Comparison of ENCODE assay signal across 20 cellular contexts in genomic region chr16:78405833-78406232, GRCh38.
DNase-seq lines count a peak whose midpoint lies in the region; ATAC-seq and TF ChIP-seq lines count a peak whose summit lies in the region.
"Had no signal": no experiment of that assay in that cellular context is flagged by ENCODE, and none has a peak within 500 bp of the region (broad histone marks: within the 10 kb centered on the region; RNA-seq: fewer than 3 reads in every experiment).

No MANE protein-coding gene starts in this region.

- H3K4me2 ChIP-seq in mesenchymal stem cell (ENCODE audit: low read length, poor library complexity, severe bottlenecking) (no peak overlapping the region), hepatocyte (no peak overlapping the region), SK-N-SH (no peak overlapping the region)
- H3K4me2 ChIP-seq: BLaER1 had no signal

- H3K9ac ChIP-seq in mesenchymal stem cell (ENCODE audit: low read length), result no peak overlapping the region
- no peak overlapping the region for H3K9ac ChIP-seq in SK-N-SH
- H3K9ac ChIP-seq: BLaER1 had no signal

- H3K36me3 Mint-ChIP-seq in osteocyte (ENCODE audit: unreplicated experiment), result no peaks in the 10 kb centered on the region

- POLR2A ChIA-PET in SK-N-SH (lab: Yijun Ruan, JAX), result no interaction called here

- H2AK5ac ChIP-seq in mesenchymal stem cell (ENCODE audit: low read length, severe bottlenecking), result no peak overlapping the region

- H2BK120ac ChIP-seq in mesenchymal stem cell (ENCODE audit: low read depth, low read length), result no peak overlapping the region

- H3K9me3 ChIP-seq in mesenchymal stem cell (ENCODE audit: control insufficient read depth, low read length) (peaks cover 8% of the 10 kb centered on the region), hepatocyte (ENCODE audit: low read depth) (no peaks in the 10 kb centered on the region), SK-N-SH (no peaks in the 10 kb centered on the region), left lung (peaks cover 0 to 12% of the 10 kb centered on the region in 2 donors)
- H3K9me3 ChIP-seq: HAP-1 had no signal

- no peaks in the 10 kb centered on the region for H3K79me1 ChIP-seq in mesenchymal stem cell (replicated peaks; ENCODE audit: low read length, poor library complexity, severe bottlenecking)

- H3K4me1 Mint-ChIP-seq in osteocyte (ENCODE audit: unreplicated experiment), result peaks cover 36% of the 10 kb centered on the region
- H3K4me1 Mint-ChIP-seq: B cell; CD4-positive, CD25-positive, alpha-beta regulatory T cell had no signal

- TF ChIP-seq CTCF in osteocyte (IDR thresholded peaks at IDR 0.05) (no peak), hepatocyte (IDR thresholded peaks at IDR 0.05; ENCODE audit: poor library complexity) (no peak), SK-N-SH (IDR thresholded peaks at IDR 0.05) (no peak), left lung (IDR thresholded peaks at IDR 0.05) (no peak)

- H3K9me2 ChIP-seq in hepatocyte (replicated peaks; ENCODE audit: insufficient read depth), result no peaks in the 10 kb centered on the region
- H3K9me2 ChIP-seq in SK-N-SH, result no peaks in the 10 kb centered on the region

- no peak overlapping the region for H3K23ac ChIP-seq in mesenchymal stem cell (ENCODE audit: low read length in 2 of 2)

- TF ChIP-seq EP300 in SK-N-SH (IDR thresholded peaks at IDR 0.05; ENCODE audit: borderline replicate concordance in 1 of 2, low read depth in 1 of 2, low read length in 1 of 2), result no peak

- H3K4me3 Mint-ChIP-seq in osteocyte (ENCODE audit: unreplicated experiment), result no peak overlapping the region
- H3K4me3 Mint-ChIP-seq: B cell; CD8-positive, alpha-beta T cell; HFFc6 had no signal

- no peak overlapping the region for H4K8ac ChIP-seq in mesenchymal stem cell (ENCODE audit: low read length)

- no peaks in the 10 kb centered on the region for H4K20me1 ChIP-seq in hepatocyte (ENCODE audit: insufficient read depth, poor library complexity, severe bottlenecking)
- no peaks in the 10 kb centered on the region for H4K20me1 ChIP-seq in SK-N-SH (ENCODE audit: insufficient read depth)
- H4K20me1 ChIP-seq: BLaER1 had no signal

- H2BK12ac ChIP-seq in mesenchymal stem cell (ENCODE audit: low read length in 2 of 2), result no peak overlapping the region

- H3K18ac ChIP-seq in mesenchymal stem cell (ENCODE audit: low read depth in 1 of 2, low read length in 2 of 2), result no peak overlapping the region

- no peaks in the 10 kb centered on the region for H3K27me3 ChIP-seq in mesenchymal stem cell (ENCODE audit: control insufficient read depth in 1 of 2, insufficient read depth in 1 of 2, low read length in 2 of 2)
- H3K27me3 ChIP-seq in hepatocyte, result no peaks in the 10 kb centered on the region
- no peaks in the 10 kb centered on the region for H3K27me3 ChIP-seq in SK-N-SH (ENCODE audit: insufficient read depth)
- no peaks in the 10 kb centered on the region for H3K27me3 ChIP-seq in left lung
- H3K27me3 ChIP-seq: BLaER1 had no signal

- WGBS in mesenchymal stem cell, result 68% methylated on average over 5 of the region's 7 CpGs
- 83% methylated on average over 7 of the region's 7 CpGs for WGBS in hepatocyte (ENCODE audit: low lambda C conversion rate, missing lambda C conversion rate)
- 81% methylated on average over 7 of the region's 7 CpGs for WGBS in SK-N-SH (ENCODE audit: low lambda C conversion rate)

- peak overlapping the region; percentile 12 for H3K27ac ChIP-seq in mesenchymal stem cell (ENCODE audit: low read length, poor library complexity, severe bottlenecking)
- no peak overlapping the region for H3K27ac ChIP-seq in hepatocyte
- no peak overlapping the region for H3K27ac ChIP-seq in SK-N-SH (ENCODE audit: low read depth in 2 of 2, low read length in 1 of 2)
- H3K27ac ChIP-seq in left lung, result no peak overlapping the region
- H3K27ac ChIP-seq: 22Rv1, BLaER1, C4-2B had no signal

- no peak for ATAC-seq in left lung
- ATAC-seq: CD8-positive, alpha-beta T cell had no signal

- H3K4me1 ChIP-seq in mesenchymal stem cell (ENCODE audit: control insufficient read depth, insufficient read depth, low read depth, low read length) (peaks cover 4% of the 10 kb centered on the region), hepatocyte (ENCODE audit: insufficient read depth) (no peaks in the 10 kb centered on the region), SK-N-SH (ENCODE audit: control insufficient read depth in 1 of 2, insufficient read depth in 2 of 2, low read depth in 1 of 2, low read length in 1 of 2) (peaks cover 0 to 2% of the 10 kb centered on the region in 2 experiments; a peak in 2 of 4 replicates), left lung (no peaks in the 10 kb centered on the region)
- H3K4me1 ChIP-seq: BLaER1, Caco-2, HAP-1 had no signal

- H3K79me2 ChIP-seq in hepatocyte (no peaks in the 10 kb centered on the region), SK-N-SH (ENCODE audit: insufficient read depth) (no peaks in the 10 kb centered on the region)

- no peaks in the 10 kb centered on the region for H3K27me3 Mint-ChIP-seq in osteocyte (ENCODE audit: unreplicated experiment)
- H3K27me3 Mint-ChIP-seq: B cell; CD4-positive, CD25-positive, alpha-beta regulatory T cell had no signal

- no peak overlapping the region for H4K91ac ChIP-seq in mesenchymal stem cell (ENCODE audit: low read length)

- no peak overlapping the region for H3K14ac ChIP-seq in mesenchymal stem cell (ENCODE audit: low read length in 2 of 2)

- no peaks in the 10 kb centered on the region for H3F3A ChIP-seq in SK-N-SH (replicated peaks; ENCODE audit: insufficient read depth)

- intact Hi-C loops in left lung (cut with DNase I), result no loop called here

- DNase-seq in DMS53 (lab: John Stamatoyannopoulos, UW) (peak; percentile 8), DMS53 treated with DMSO at 0.1 percent for 48 hours (lab: John Stamatoyannopoulos, UW; ENCODE audit: unreplicated experiment) (no peak), mesenchymal stem cell (no peak), osteocyte (ENCODE audit: extremely low spot score, unreplicated experiment) (no peak), hepatocyte (ENCODE audit: low spot score) (no peak), SK-N-SH (no peak), cerebellum (ENCODE audit: low spot score) (no peak), left lung (no peak)
- DNase-seq: Caco-2; CD4-positive, CD25-positive, alpha-beta regulatory T cell; CD8-positive, alpha-beta T cell; DMS 273 treated with DMSO at 0.1 percent for 48 hours; DND-41; GOT3; HFFc6 had no signal

- H3K4me3 ChIP-seq in mesenchymal stem cell (ENCODE audit: insufficient read depth in 1 of 2, low read depth in 1 of 2, low read length in 2 of 2), result no peak overlapping the region
- no peak overlapping the region for H3K4me3 ChIP-seq in hepatocyte
- H3K4me3 ChIP-seq in SK-N-SH (ENCODE audit: low read depth in 2 of 2, low read length in 1 of 2), result no peak overlapping the region
- H3K4me3 ChIP-seq in left lung, result no peak overlapping the region
- H3K4me3 ChIP-seq: BLaER1, HAP-1 had no signal

- no peak overlapping the region for H2BK15ac ChIP-seq in mesenchymal stem cell (ENCODE audit: low read depth, poor library complexity, severe bottlenecking)

- no peaks in the 10 kb centered on the region for H3K36me3 ChIP-seq in mesenchymal stem cell (ENCODE audit: control insufficient read depth in 1 of 2, insufficient read depth in 2 of 2, low read depth in 1 of 2, low read length in 2 of 2)
- H3K36me3 ChIP-seq in hepatocyte (replicated peaks; ENCODE audit: insufficient read depth, low read depth), result no peaks in the 10 kb centered on the region
- H3K36me3 ChIP-seq in SK-N-SH (replicated peaks in 1 of 2; ENCODE audit: control insufficient read depth in 1 of 2, insufficient read depth in 2 of 2, low read length in 1 of 2), result no peaks in the 10 kb centered on the region
- no peaks in the 10 kb centered on the region for H3K36me3 ChIP-seq in left lung
- H3K36me3 ChIP-seq: BLaER1, HAP-1 had no signal

- CTCF ChIA-PET in SK-N-SH (lab: Yijun Ruan, JAX), result interaction anchor here (0.7 kb wide), 1 partner anchor 306 kb away, joined by 4 read pairs; the partner anchor contains the start of gene WWOX

- H2BK5ac ChIP-seq in mesenchymal stem cell (ENCODE audit: low read depth, low read length, poor library complexity, severe bottlenecking), result no peak overlapping the region

- H3K27ac Mint-ChIP-seq in osteocyte (ENCODE audit: unreplicated experiment), result peak overlapping the region; percentile 75
- H3K27ac Mint-ChIP-seq: B cell; CD4-positive, CD25-positive, alpha-beta regulatory T cell; CD8-positive, alpha-beta T cell; HFFc6 had no signal

- H2AFZ ChIP-seq in mesenchymal stem cell (ENCODE audit: low read depth, low read length) (no peak overlapping the region), hepatocyte (no peak overlapping the region), SK-N-SH (ENCODE audit: low read depth) (no peak overlapping the region)

- peaks cover 24% of the 10 kb centered on the region for H3K9me3 Mint-ChIP-seq in osteocyte (ENCODE audit: unreplicated experiment)

- H3K4ac ChIP-seq in mesenchymal stem cell (ENCODE audit: low read depth in 1 of 2, low read length in 2 of 2), result no peak overlapping the region

- TF ChIP-seq RAD21 in SK-N-SH (IDR thresholded peaks at IDR 0.05; ENCODE audit: low read length), result no peak

TF ChIP-seq in SK-N-SH, 30 proteins besides CTCF, POLR2A, EP300 and RAD21:
- TF ChIP-seq TEAD4 (IDR thresholded peaks at IDR 0.05; ENCODE audit: borderline replicate concordance, insufficient read depth) (no peak), GATA2 (CRISPR knock-in tag; IDR thresholded peaks at IDR 0.05) (no peak), ELF1 (IDR thresholded peaks at IDR 0.05) (no peak), TCF12 (IDR thresholded peaks at IDR 0.05) (no peak), SMC3 (IDR thresholded peaks at IDR 0.05; ENCODE audit: low read depth, low read length) (no peak)
